8 cellular contexts compared by ENCODE assay signal in genomic region chr3:89113887-89114840, GRCh38. TPM values are rescaled to one million over a fixed set of nuclear protein-coding genes. Genes with fewer than 3 reads are reported as not detected.
A peak's percentile ranks its signal among the peaks of the same experiment; 100 is the strongest.
DNase-seq lines count a peak whose midpoint lies in the region; ATAC-seq and TF ChIP-seq lines count a peak whose summit lies in the region.

No MANE protein-coding gene starts in this region.

- H3K4me3 Mint-ChIP-seq in activated B cell treated with CpG ODN at 0.5 μM for 24 hours, result peak overlapping the region; percentile 71

- peaks cover 18% of the 10 kb centered on the region for H3K27me3 Mint-ChIP-seq in activated B cell treated with CpG ODN at 0.5 μM for 24 hours

- peaks cover 9% of the 10 kb centered on the region for H3K4me1 Mint-ChIP-seq in activated B cell treated with CpG ODN at 0.5 μM for 24 hours

- H3K4me1 ChIP-seq in thoracic aorta (ENCODE audit: control insufficient read depth in 1 of 2, low read depth in 2 of 2), result no peaks in the 10 kb centered on the region

- CTCF ChIA-PET in activated B cell treated with CpG ODN at 0.5 μM for 24 hours (lab: Charles Lee), result no interaction called here

- no peaks in the 10 kb centered on the region for H3K27me3 ChIP-seq in thoracic aorta (replicated peaks; ENCODE audit: insufficient read depth)

- H3K27ac ChIP-seq in thoracic aorta, result no peak overlapping the region

- POLR2A ChIA-PET in activated B cell treated with CpG ODN at 0.5 μM for 24 hours (lab: Charles Lee), result no interaction called here

- H3K4me3 ChIP-seq in Jurkat, Clone E6-1 (ENCODE audit: low read length), result peak overlapping the region; percentile 54
- peak overlapping the region; percentile 57 for H3K4me3 ChIP-seq in thoracic aorta

- no peaks in the 10 kb centered on the region for H3K9me3 Mint-ChIP-seq in activated B cell treated with CpG ODN at 0.5 μM for 24 hours

- TF ChIP-seq CTCF in activated B cell treated with CpG ODN at 0.5 μM for 24 hours (IDR thresholded peaks at IDR 0.05) (no peak), thoracic aorta (IDR thresholded peaks at IDR 0.05) (peak; percentile 51)

- DNase-seq in GM04503 (ENCODE audit: low read depth), result peak; percentile 22
- DNase-seq in Jurkat, Clone E6-1 (ENCODE audit: low read depth, low spot score), result peak; percentile 46
- peak; percentile 16 for DNase-seq in activated B cell treated with CpG ODN at 0.5 μM for 24 hours
- peak; percentile 74 for DNase-seq in midbrain (lab: John Stamatoyannopoulos, UW)
- no peak for DNase-seq in thoracic aorta (ENCODE audit: low spot score)
- no peak for DNase-seq in LoVo (ENCODE audit: low spot score)

- ATAC-seq in GM21619 (IDR thresholded peaks at IDR 0.05; ENCODE audit: unreplicated experiment) (peak; percentile 76), activated B cell treated with CpG ODN at 0.5 μM for 24 hours (ENCODE audit: low read depth) (peak; percentile 69), esophagus mucosa (peak; percentile 71), thoracic aorta (ENCODE audit: insufficient number of reproducible peaks, low FRiP score, low read depth) (no peak)

- intact Hi-C loops in activated B cell treated with CpG ODN at 0.5 μM for 24 hours (cut with micrococcal nuclease), result loop anchor here (1.0 kb wide), 3 partner anchors 10 to 911 kb away; no protein-coding TSS in a partner anchor

- no peak overlapping the region for H3K27ac Mint-ChIP-seq in activated B cell treated with CpG ODN at 0.5 μM for 24 hours

- H3K36me3 ChIP-seq in thoracic aorta, result no peaks in the 10 kb centered on the region

- H3K36me3 Mint-ChIP-seq in activated B cell treated with CpG ODN at 0.5 μM for 24 hours (ENCODE audit: low read depth), result no peaks in the 10 kb centered on the region

- no peaks in the 10 kb centered on the region for H3K9me3 ChIP-seq in thoracic aorta

RNA-seq across cellular contexts. Expression of gene EPHA3, which starts 6.7 kb away (rescaled TPM):
- not detected for polyA plus RNA-seq in Jurkat, Clone E6-1 (2012; ENCODE audit: insufficient read depth, insufficient read length)
- total RNA-seq in activated B cell treated with CpG ODN at 0.5 μM for 24 hours (not detected in 2 replicates), esophagus mucosa (0.40 TPM), thoracic aorta (10 to 100 TPM in 1 of 2 donors, 1 to 10 TPM in 1; 3.5 to 10.2 TPM)

Comparison
In these comparisons a context has a peak if more than half of its experiments do, and no peak if none do; other contexts are left out.
1. DNase-seq: peak in GM04503 (single experiment), Jurkat, Clone E6-1 (single experiment), activated B cell treated with CpG ODN at 0.5 μM for 24 hours (single experiment) and midbrain (single experiment); none in thoracic aorta (single experiment) and LoVo (single experiment).